In the genomic region with DNA sequence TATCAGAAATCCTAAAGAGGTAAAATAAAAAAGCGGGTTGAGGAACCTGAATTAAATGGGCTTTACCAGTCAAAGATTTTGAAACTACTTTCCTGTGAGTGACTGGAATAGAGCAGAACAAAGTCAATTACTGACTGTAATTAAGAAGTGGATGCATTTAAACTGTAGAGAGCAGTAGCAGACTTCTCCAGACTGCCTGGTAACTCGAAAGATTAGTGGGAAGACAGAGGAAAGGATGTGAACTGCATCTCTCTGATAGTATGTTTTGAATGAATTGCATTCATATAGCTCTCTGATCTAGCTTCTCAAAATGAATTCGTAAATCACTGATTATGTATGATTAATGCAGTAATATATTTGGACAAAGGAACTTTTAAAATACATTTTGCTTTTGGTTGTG, we compare ENCODE assay signal across 12 cellular contexts.
A peak's percentile ranks its signal among the peaks of the same experiment; 100 is the strongest.
DNase-seq lines count a peak whose midpoint lies in the region; ATAC-seq, FAIRE-seq and TF ChIP-seq lines count a peak whose summit lies in the region.
"Had no signal": no experiment of that assay in that cellular context is flagged by ENCODE, and none has a peak within 500 bp of the region (broad histone marks: within the 10 kb centered on the region; RNA-seq: fewer than 3 reads in every experiment).

No MANE protein-coding gene starts in this region.

- H3K27ac ChIP-seq in CD4-positive, alpha-beta T cell (ENCODE audit: low read depth, low read length) = no peak overlapping the region
- H3K27ac ChIP-seq in colonic mucosa (peak overlapping the region; percentile 3), lower lobe of right lung (peak overlapping the region; percentile 19)

- H3K27ac Mint-ChIP-seq in CD4-positive, alpha-beta T cell = peak overlapping the region; percentile 9

- H3K36me3 ChIP-seq in colonic mucosa (no peaks in the 10 kb centered on the region), lower lobe of right lung (no peaks in the 10 kb centered on the region)
- H3K36me3 ChIP-seq: Peyer's patch had no signal

- FAIRE-seq in GM12891 (lab: Jason Lieb, UNC) = no peak

- no peak for TF ChIP-seq POLR2A in GM12891 (IDR thresholded peaks at IDR 0.05; ENCODE audit: low read depth, low read length)

- no peaks in the 10 kb centered on the region for H3K27me3 Mint-ChIP-seq in CD4-positive, alpha-beta T cell
- H3K27me3 Mint-ChIP-seq: stimulated activated naive CD8-positive, alpha-beta T cell treated with anti-CD3 and anti-CD28 coated beads, Interleukin-15, amount 100 ng/mL, for 72 hours had no signal

- TF ChIP-seq CTCF in CD4-positive, alpha-beta T cell (IDR thresholded peaks at IDR 0.05) = no peak
- 0 out of 2 replicates have a peak, but pooled peaks have one; percentile 10 for TF ChIP-seq CTCF in LNCAP (IDR thresholded peaks at IDR 0.05)
- no peak for TF ChIP-seq CTCF in colonic mucosa (IDR thresholded peaks at IDR 0.05)
- peak; percentile 29 for TF ChIP-seq CTCF in lower lobe of right lung (IDR thresholded peaks at IDR 0.05)

- in situ Hi-C loops in ACHN (cut with HindIII; ENCODE audit: low pct_ligation_motif_present, low pct_unique_long_range_greater_than_20kb, low sequenced_read_pairs) = no loop called here

- no peak overlapping the region for H3K4me3 ChIP-seq in colonic mucosa
- no peak overlapping the region for H3K4me3 ChIP-seq in lower lobe of right lung
- H3K4me3 ChIP-seq: Peyer's patch had no signal

- POLR2A ChIA-PET in CD4-positive, alpha-beta T cell (lab: Charles Lee) = no interaction called here

- CTCF ChIA-PET in CD4-positive, alpha-beta T cell (lab: Charles Lee) = interaction anchor here (1.5 kb wide), 1 partner anchor 21 kb away, joined by 3 read pairs; no protein-coding TSS in a partner anchor

- no peak overlapping the region for H3K9ac ChIP-seq in colonic mucosa (ENCODE audit: low read depth in 2 of 2, low read length in 2 of 2)

- no peaks in the 10 kb centered on the region for H3K9me3 ChIP-seq in CD4-positive, alpha-beta T cell (ENCODE audit: control insufficient read depth, low read length)
- H3K9me3 ChIP-seq in colonic mucosa = no peaks in the 10 kb centered on the region
- no peaks in the 10 kb centered on the region for H3K9me3 ChIP-seq in lower lobe of right lung
- H3K9me3 ChIP-seq: Peyer's patch had no signal

- H3K4me1 Mint-ChIP-seq in CD4-positive, alpha-beta T cell (ENCODE audit: low read depth) = peaks cover 68% of the 10 kb centered on the region

- intact Hi-C loops in CD4-positive, alpha-beta T cell (cut with DNase I, micrococcal nuclease) = no loop called here
- intact Hi-C loops in colonic mucosa (cut with DNase I) = no loop called here
- intact Hi-C loops in lower lobe of right lung (cut with DNase I) = no loop called here

- no peak for ATAC-seq in CD4-positive, alpha-beta T cell (ENCODE audit: poor library complexity)
- no peak for ATAC-seq in lower lobe of right lung
- no peak for ATAC-seq in HG02759 (IDR thresholded peaks at IDR 0.05; ENCODE audit: unreplicated experiment)
- ATAC-seq: stimulated activated naive CD8-positive, alpha-beta T cell treated with anti-CD3 and anti-CD28 coated beads, Interleukin-15, amount 100 ng/mL, for 72 hours had no signal

- peaks cover 41% of the 10 kb centered on the region for H3K36me3 Mint-ChIP-seq in CD4-positive, alpha-beta T cell (ENCODE audit: low read depth)

- H3K4me1 ChIP-seq in colonic mucosa = no peaks in the 10 kb centered on the region
- no peaks in the 10 kb centered on the region for H3K4me1 ChIP-seq in lower lobe of right lung
- H3K4me1 ChIP-seq: Peyer's patch had no signal

- DNase-seq in CD4-positive, alpha-beta T cell = no peak
- DNase-seq in colonic mucosa = no peak
- no peak for DNase-seq in lower lobe of right lung
- no peak for DNase-seq in ACHN
- DNase-seq in NCI-H524 treated with DMSO at 0.1 percent for 48 hours (lab: John Stamatoyannopoulos, UW) = no peak
- DNase-seq in GM12891 (ENCODE audit: insufficient read length, low spot score) = no peak
- DNase-seq: NCI-H1930; Peyer's patch; stimulated activated CD4-positive, alpha-beta T cell treated with anti-CD3 and anti-CD28 coated beads, Interleukin-2, amount 100 ng/mL, for 48 hours; stimulated activated naive CD8-positive, alpha-beta T cell treated with anti-CD3 and anti-CD28 coated beads, Interleukin-15, amount 100 ng/mL, for 72 hours had no signal

- no peaks in the 10 kb centered on the region for H3K27me3 ChIP-seq in CD4-positive, alpha-beta T cell (ENCODE audit: control insufficient read depth, insufficient read depth, low read length)
- no peaks in the 10 kb centered on the region for H3K27me3 ChIP-seq in colonic mucosa
- no peaks in the 10 kb centered on the region for H3K27me3 ChIP-seq in lower lobe of right lung (ENCODE audit: low read depth)
- H3K27me3 ChIP-seq: Peyer's patch had no signal

- H3K4me3 Mint-ChIP-seq in CD4-positive, alpha-beta T cell = no peak overlapping the region
- H3K4me3 Mint-ChIP-seq: stimulated activated naive CD8-positive, alpha-beta T cell treated with anti-CD3 and anti-CD28 coated beads, Interleukin-15, amount 100 ng/mL, for 72 hours had no signal

- H3K9me3 Mint-ChIP-seq in CD4-positive, alpha-beta T cell = no peaks in the 10 kb centered on the region
- H3K9me3 Mint-ChIP-seq: stimulated activated naive CD8-positive, alpha-beta T cell treated with anti-CD3 and anti-CD28 coated beads, Interleukin-15, amount 100 ng/mL, for 72 hours had no signal

TF ChIP-seq in GM12891, 5 proteins besides CTCF, POLR2A, EP300 and RAD21:
- TF ChIP-seq PAX5 (IDR thresholded peaks at IDR 0.05; ENCODE audit: insufficient read depth, low read length, severe bottlenecking) (no peak), TAF1 (IDR thresholded peaks at IDR 0.05; ENCODE audit: low read depth, low read length) (no peak), POLR2AphosphoS5 (IDR thresholded peaks at IDR 0.05; ENCODE audit: low read depth, low read length) (no peak), POU2F2 (IDR thresholded peaks at IDR 0.05; ENCODE audit: low read depth, low read length) (no peak)

Comparison
In these comparisons a context has a peak if more than half of its experiments do, and no peak if none do; other contexts are left out.
1. CTCF ChIP-seq: peak in LNCAP (single experiment) and lower lobe of right lung (single experiment); none in CD4-positive, alpha-beta T cell (single experiment) and colonic mucosa (single experiment).